In the genomic region with DNA sequence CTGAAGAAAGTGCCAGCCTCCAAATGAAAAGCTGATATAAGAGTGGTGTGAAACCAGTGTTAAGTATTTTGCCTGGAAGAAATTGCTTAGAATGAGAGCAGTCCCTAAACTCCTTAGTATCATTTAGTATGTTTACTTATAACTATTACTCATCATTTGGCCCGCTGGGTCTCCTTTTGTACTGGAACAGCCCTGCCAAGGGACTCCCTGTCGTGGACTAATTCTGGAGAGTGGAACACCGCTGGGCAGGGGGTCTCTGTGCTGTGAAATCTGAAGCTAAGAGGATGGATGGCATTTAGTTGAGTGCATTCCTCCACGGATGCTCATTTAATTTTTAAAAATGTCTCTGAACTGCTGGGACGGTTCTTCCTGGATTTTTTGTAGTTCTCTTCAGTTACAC, we compare ENCODE assay signal across 14 cellular contexts.
"Had no signal": no experiment of that assay in that cellular context is flagged by ENCODE, and none has a peak within 500 bp of the region (broad histone marks: within the 10 kb centered on the region; RNA-seq: fewer than 3 reads in every experiment).

No MANE protein-coding gene starts in this region.

- H3K4me3 ChIP-seq: lung, stomach, testis, upper lobe of right lung had no signal

- ATAC-seq: activated CD4-positive, CD25-positive, alpha-beta regulatory T cell treated with anti-CD3 and anti-CD28 coated beads, Interleukin-2, amount 50 U/mL, for 24 hours; left cardiac atrium; sciatic nerve; upper lobe of right lung had no signal

- H3K27me3 ChIP-seq: stomach, testis, upper lobe of right lung had no signal

- DNase-seq: activated CD4-positive, alpha-beta T cell treated with anti-CD3 and anti-CD28 coated beads, Interleukin-2, amount 50 U/mL, for 1 hour; activated naive CD8-positive, alpha-beta T cell treated with anti-CD3 and anti-CD28 coated beads, Interleukin-2, amount 10 ng/mL, durations not matched to agents 7 days and 5 days; foreskin melanocyte; head of caudate nucleus; left cardiac atrium; stimulated activated CD4-positive, alpha-beta T cell treated with anti-CD3 and anti-CD28 coated beads, Interleukin-1b, Interleukin-23, amount 100 ng/mL, for 48 hours; stomach; T-helper 9 cell; testis; upper lobe of right lung had no signal

- H3K4me1 ChIP-seq: stomach, testis, upper lobe of right lung had no signal

- H3K27ac ChIP-seq: epithelial cell of prostate, stomach, testis, upper lobe of right lung had no signal

- H3K9me3 ChIP-seq: stomach, testis, upper lobe of right lung had no signal

- H3K36me3 ChIP-seq: stomach, upper lobe of right lung had no signal
